8 cellular contexts compared by ENCODE assay signal in the genomic region with DNA sequence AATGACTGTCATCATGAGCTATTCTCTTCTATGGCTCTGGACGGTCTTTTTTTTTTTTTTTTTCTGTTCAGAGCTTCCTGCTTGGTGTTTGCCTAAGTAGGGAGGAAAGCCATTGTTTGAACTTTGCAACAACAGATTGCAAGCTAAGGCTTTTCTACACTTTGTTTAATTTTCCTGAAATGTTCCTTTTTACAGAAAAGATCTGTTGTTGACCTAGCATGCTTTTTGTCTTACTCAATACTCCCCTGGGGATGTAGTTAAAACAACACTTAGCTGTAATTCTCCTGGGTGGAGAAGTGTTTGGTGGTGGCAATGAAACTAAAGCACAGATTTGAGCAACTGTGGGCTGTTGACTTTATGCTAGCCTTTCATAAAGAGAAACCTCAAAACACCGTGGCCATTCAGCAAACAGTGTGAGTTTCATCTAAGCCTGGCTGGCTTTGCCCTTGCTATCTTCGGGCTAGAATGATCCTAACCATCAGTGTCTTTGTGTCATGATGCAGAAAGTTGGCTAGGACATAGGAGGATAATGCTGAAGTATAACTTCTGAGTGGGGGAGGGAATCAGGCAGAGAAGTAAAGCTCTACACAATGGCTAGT.
A peak's percentile ranks its signal among the peaks of the same experiment; 100 is the strongest.
DNase-seq lines count a peak whose midpoint lies in the region; ATAC-seq, FAIRE-seq and TF ChIP-seq lines count a peak whose summit lies in the region.

No MANE protein-coding gene starts in this region.

- no peaks in the 10 kb centered on the region for H3K27me3 Mint-ChIP-seq in osteocyte (ENCODE audit: unreplicated experiment)

- no peak for TF ChIP-seq POLR2A in GM12891 (IDR thresholded peaks at IDR 0.05; ENCODE audit: low read depth, low read length)

- FAIRE-seq in GM12891 (lab: Jason Lieb, UNC) = peak; percentile 94

- H3K4me3 Mint-ChIP-seq in osteocyte (ENCODE audit: unreplicated experiment) = peak overlapping the region; percentile 14

- H3K4me3 ChIP-seq in choroid plexus epithelial cell (ENCODE audit: low read depth, low read length) = no peak overlapping the region

- H3K27ac Mint-ChIP-seq in osteocyte (ENCODE audit: unreplicated experiment) = peak overlapping the region; percentile 78

- TF ChIP-seq CTCF in choroid plexus epithelial cell (conservative IDR thresholded peaks at IDR 0.05; ENCODE audit: low read depth, low read length) = no peak
- no peak for TF ChIP-seq CTCF in osteocyte (IDR thresholded peaks at IDR 0.05)

- peak; percentile 80 for ATAC-seq in GM21515 (IDR thresholded peaks at IDR 0.05; ENCODE audit: unreplicated experiment)

- H3K36me3 Mint-ChIP-seq in osteocyte (ENCODE audit: unreplicated experiment) = no peaks in the 10 kb centered on the region

- no peak for DNase-seq in GM12891 (ENCODE audit: insufficient read length, low spot score)
- peak; percentile 61 for DNase-seq in HT1080 (ENCODE audit: low read depth)
- peak; percentile 91 for DNase-seq in choroid plexus epithelial cell (ENCODE audit: low read depth)
- no peak for DNase-seq in osteocyte (ENCODE audit: extremely low spot score, unreplicated experiment)
- no peak for DNase-seq in mucosa of gallbladder (ENCODE audit: low spot score)
- DNase-seq in NK-92 treated with Interleukin-12 subunit alpha and Interleukin-12 subunit beta, amount 100 ng/mL, for 24 hours (lab: John Stamatoyannopoulos, UW) = no peak
- DNase-seq in NCI-H2227 treated with DMSO at 0.1 percent for 48 hours (lab: John Stamatoyannopoulos, UW) = no peak

- no peaks in the 10 kb centered on the region for H3K9me3 Mint-ChIP-seq in osteocyte (ENCODE audit: unreplicated experiment)

- peaks cover 33% of the 10 kb centered on the region for H3K4me1 Mint-ChIP-seq in osteocyte (ENCODE audit: unreplicated experiment)

TF ChIP-seq in GM12891, 5 proteins besides CTCF, POLR2A, EP300 and RAD21:
- TF ChIP-seq SPI1 (IDR thresholded peaks at IDR 0.05; ENCODE audit: low read depth, low read length) (no peak), POU2F2 (IDR thresholded peaks at IDR 0.05; ENCODE audit: low read depth, low read length) (no peak), PAX5 (IDR thresholded peaks at IDR 0.05; ENCODE audit: insufficient read depth, low read length, severe bottlenecking) (no peak), TAF1 (IDR thresholded peaks at IDR 0.05; ENCODE audit: low read depth, low read length) (no peak), POLR2AphosphoS5 (IDR thresholded peaks at IDR 0.05; ENCODE audit: low read depth, low read length) (no peak)

Comparison
In these comparisons a context has a peak if more than half of its experiments do, and no peak if none do; other contexts are left out.
1. DNase-seq: peak in HT1080 (single experiment) and choroid plexus epithelial cell (single experiment); none in GM12891 (single experiment), osteocyte (single experiment), mucosa of gallbladder (single experiment), NK-92 treated with Interleukin-12 subunit alpha and Interleukin-12 subunit beta, amount 100 ng/mL, for 24 hours (single experiment) and NCI-H2227 treated with DMSO at 0.1 percent for 48 hours (single experiment).